1 cellular context compared by ENCODE assay signal in genomic region chr16:361872-362701, GRCh38.
A peak's percentile ranks its signal among the peaks of the same experiment; 100 is the strongest.
TF ChIP-seq lines count a peak whose summit lies in the region.

No MANE protein-coding gene starts in this region.

TF ChIP-seq in WTC11, 78 proteins besides CTCF, POLR2A, EP300 and RAD21:
- TF ChIP-seq NR3C1 (CRISPR knock-in tag; conservative IDR thresholded peaks at IDR 0.05; ENCODE audit: low read depth), result no peak
- TF ChIP-seq HMGXB4 (CRISPR knock-in tag; IDR thresholded peaks at IDR 0.05), result peak; percentile 34; the same call in 1 of the 2 replicates
- peak; percentile 83 for TF ChIP-seq GTF2I (CRISPR knock-in tag; conservative IDR thresholded peaks at IDR 0.05)
